ENCODE assay signal across 28 cellular contexts in genomic region chr7:40500209-40500608, GRCh38.
"Had no signal": no experiment of that assay in that cellular context is flagged by ENCODE, and none has a peak within 500 bp of the region (broad histone marks: within the 10 kb centered on the region; RNA-seq: fewer than 3 reads in every experiment).

No MANE protein-coding gene starts in this region.

- DNase-seq: activated CD4-positive, alpha-beta memory T cell treated with anti-CD3 and anti-CD28 coated beads for 36 hours; activated CD4-positive, alpha-beta T cell treated with anti-CD3 and anti-CD28 coated beads, Interleukin-2, amount 10 ng/mL, durations not matched to agents 24 days and 14 days; activated CD4-positive, CD25-positive, alpha-beta regulatory T cell treated with anti-CD3 and anti-CD28 coated beads, Interleukin-2, amount 50 U/mL, for 72 hours; activated CD8-positive, alpha-beta memory T cell treated with anti-CD3 and anti-CD28 coated beads, Interleukin-2, amount 50 U/mL, for 4 hours; activated effector memory CD4-positive, alpha-beta T cell treated with anti-CD3 and anti-CD28 coated beads, Interleukin-2, amount 50 U/mL, for 16 hours; activated naive CD4-positive, alpha-beta T cell treated with anti-CD3 and anti-CD28 coated beads, Interleukin-2, amount 10 ng/mL, durations not matched to agents 7 days and 5 days; activated naive CD8-positive, alpha-beta T cell treated with anti-CD3 and anti-CD28 coated beads, Interleukin-2, amount 10 ng/mL, durations not matched to agents 7 days and 5 days; activated T-cell treated with anti-CD3 and anti-CD28 coated beads, Interleukin-2, amount 50 U/mL, for 1 hour; brain microvascular endothelial cell; cortex of kidney; effector memory CD8-positive, alpha-beta T cell; erythroblast; foreskin keratinocyte; hypothalamus; lower lobe of right lung; mesenchymal stem cell; ovary; stimulated activated CD4-positive, alpha-beta T cell treated with anti-CD3 and anti-CD28 coated beads, Interleukin-15, amount 100 ng/mL, for 24 hours; stimulated activated CD4-positive, alpha-beta T cell treated with anti-CD3 and anti-CD28 coated beads, Interleukin-2, amount 100 ng/mL, for 24 hours; stimulated activated naive B cell treated with anti-CD40 and anti-IgM and Interleukin-4, amounts not matched to agents 10 μg/mL and 1 μg/mL and 100 μg/mL, for 72 hours; T-helper 17 cell; testis; transverse colon had no signal

- H3K36me3 Mint-ChIP-seq: activated CD4-positive, alpha-beta memory T cell treated with anti-CD3 and anti-CD28 coated beads for 36 hours; activated naive CD4-positive, alpha-beta T cell treated with anti-CD3 and anti-CD28 coated beads, Interleukin-2, amount 10 ng/mL, durations not matched to agents 7 days and 5 days; activated naive CD8-positive, alpha-beta T cell treated with anti-CD3 and anti-CD28 coated beads, Interleukin-2, amount 10 ng/mL, durations not matched to agents 7 days and 5 days; natural killer cell treated with Interleukin-12 subunit alpha and Interleukin-12 subunit beta and Interleukin-15 and Interleukin-18, amount 100 ng/mL, for 72 hours; stimulated activated naive B cell treated with anti-CD40 and anti-IgM and Interleukin-4, amounts not matched to agents 10 μg/mL and 1 μg/mL and 100 μg/mL, for 72 hours had no signal

- H3K27ac ChIP-seq: ascending aorta, brain microvascular endothelial cell, foreskin keratinocyte, heart left ventricle, lower lobe of right lung, ovary, testis, transverse colon had no signal

- H3K27ac Mint-ChIP-seq: activated CD4-positive, alpha-beta memory T cell treated with anti-CD3 and anti-CD28 coated beads for 36 hours; activated CD4-positive, alpha-beta T cell treated with anti-CD3 and anti-CD28 coated beads, Interleukin-2, amount 10 ng/mL, durations not matched to agents 24 days and 14 days; activated naive CD4-positive, alpha-beta T cell treated with anti-CD3 and anti-CD28 coated beads, Interleukin-2, amount 10 ng/mL, durations not matched to agents 7 days and 5 days; activated naive CD8-positive, alpha-beta T cell treated with anti-CD3 and anti-CD28 coated beads, Interleukin-2, amount 10 ng/mL, durations not matched to agents 7 days and 5 days; activated T-helper 1 cell treated with anti-CD3 and anti-CD28 coated beads, Interleukin-12 subunit alpha, Interleukin-12 subunit beta, Interleukin-2, Interleukin-4 antibody, amounts not matched to agents 30 ng/mL and 10 ng/mL and 1 ng/mL, durations not matched to agents 14 hours and 24 hours and 36 hours; effector memory CD8-positive, alpha-beta T cell; natural killer cell treated with Interleukin-12 subunit alpha and Interleukin-12 subunit beta and Interleukin-15 and Interleukin-18, amount 100 ng/mL, for 72 hours; progenitor cell of endocrine pancreas; stimulated activated naive B cell treated with anti-CD40 and anti-IgM and Interleukin-4, amounts not matched to agents 10 μg/mL and 1 μg/mL and 100 μg/mL, for 72 hours; T-helper 17 cell had no signal

- H3K36me3 ChIP-seq: ascending aorta, brain microvascular endothelial cell, heart left ventricle, lower lobe of right lung, ovary, transverse colon had no signal

- H3K27me3 Mint-ChIP-seq: activated CD4-positive, alpha-beta memory T cell treated with anti-CD3 and anti-CD28 coated beads for 36 hours; activated naive CD4-positive, alpha-beta T cell treated with anti-CD3 and anti-CD28 coated beads, Interleukin-2, amount 10 ng/mL, durations not matched to agents 7 days and 5 days; effector memory CD8-positive, alpha-beta T cell; natural killer cell treated with Interleukin-12 subunit alpha and Interleukin-12 subunit beta and Interleukin-15 and Interleukin-18, amount 100 ng/mL, for 72 hours; progenitor cell of endocrine pancreas; stimulated activated naive B cell treated with anti-CD40 and anti-IgM and Interleukin-4, amounts not matched to agents 10 μg/mL and 1 μg/mL and 100 μg/mL, for 72 hours; T-helper 17 cell had no signal

- H3K9me3 ChIP-seq: ascending aorta, heart left ventricle, lower lobe of right lung, ovary, testis, transverse colon had no signal

- H3K27me3 ChIP-seq: ascending aorta, brain microvascular endothelial cell, foreskin keratinocyte, heart left ventricle, ovary, testis, transverse colon had no signal

- H3K4me1 Mint-ChIP-seq: activated CD4-positive, alpha-beta T cell treated with anti-CD3 and anti-CD28 coated beads, Interleukin-2, amount 10 ng/mL, durations not matched to agents 24 days and 14 days; activated naive CD4-positive, alpha-beta T cell treated with anti-CD3 and anti-CD28 coated beads, Interleukin-2, amount 10 ng/mL, durations not matched to agents 7 days and 5 days; T-helper 17 cell had no signal

- H3K4me1 ChIP-seq: ascending aorta, foreskin keratinocyte, heart left ventricle, lower lobe of right lung, testis, transverse colon had no signal

- H3K4me3 Mint-ChIP-seq: activated CD4-positive, alpha-beta memory T cell treated with anti-CD3 and anti-CD28 coated beads for 36 hours; activated CD4-positive, alpha-beta T cell treated with anti-CD3 and anti-CD28 coated beads, Interleukin-2, amount 10 ng/mL, durations not matched to agents 24 days and 14 days; activated naive CD4-positive, alpha-beta T cell treated with anti-CD3 and anti-CD28 coated beads, Interleukin-2, amount 10 ng/mL, durations not matched to agents 7 days and 5 days; activated naive CD8-positive, alpha-beta T cell treated with anti-CD3 and anti-CD28 coated beads, Interleukin-2, amount 10 ng/mL, durations not matched to agents 7 days and 5 days; activated T-helper 1 cell treated with anti-CD3 and anti-CD28 coated beads, Interleukin-12 subunit alpha, Interleukin-12 subunit beta, Interleukin-2, Interleukin-4 antibody, amounts not matched to agents 30 ng/mL and 10 ng/mL and 1 ng/mL, durations not matched to agents 14 hours and 24 hours and 36 hours; effector memory CD8-positive, alpha-beta T cell; natural killer cell treated with Interleukin-12 subunit alpha and Interleukin-12 subunit beta and Interleukin-15 and Interleukin-18, amount 100 ng/mL, for 72 hours; stimulated activated naive B cell treated with anti-CD40 and anti-IgM and Interleukin-4, amounts not matched to agents 10 μg/mL and 1 μg/mL and 100 μg/mL, for 72 hours; T-helper 17 cell had no signal

- H3K9me3 Mint-ChIP-seq: activated CD4-positive, alpha-beta memory T cell treated with anti-CD3 and anti-CD28 coated beads for 36 hours; activated CD4-positive, alpha-beta T cell treated with anti-CD3 and anti-CD28 coated beads, Interleukin-2, amount 10 ng/mL, durations not matched to agents 24 days and 14 days; activated naive CD4-positive, alpha-beta T cell treated with anti-CD3 and anti-CD28 coated beads, Interleukin-2, amount 10 ng/mL, durations not matched to agents 7 days and 5 days; activated naive CD8-positive, alpha-beta T cell treated with anti-CD3 and anti-CD28 coated beads, Interleukin-2, amount 10 ng/mL, durations not matched to agents 7 days and 5 days; activated T-helper 1 cell treated with anti-CD3 and anti-CD28 coated beads, Interleukin-12 subunit alpha, Interleukin-12 subunit beta, Interleukin-2, Interleukin-4 antibody, amounts not matched to agents 30 ng/mL and 10 ng/mL and 1 ng/mL, durations not matched to agents 14 hours and 24 hours and 36 hours; stimulated activated naive B cell treated with anti-CD40 and anti-IgM and Interleukin-4, amounts not matched to agents 10 μg/mL and 1 μg/mL and 100 μg/mL, for 72 hours had no signal

- H3K4me3 ChIP-seq: ascending aorta, heart left ventricle, lower lobe of right lung, ovary, testis, transverse colon had no signal
